7 cellular contexts compared by ENCODE assay signal in the genomic region with DNA sequence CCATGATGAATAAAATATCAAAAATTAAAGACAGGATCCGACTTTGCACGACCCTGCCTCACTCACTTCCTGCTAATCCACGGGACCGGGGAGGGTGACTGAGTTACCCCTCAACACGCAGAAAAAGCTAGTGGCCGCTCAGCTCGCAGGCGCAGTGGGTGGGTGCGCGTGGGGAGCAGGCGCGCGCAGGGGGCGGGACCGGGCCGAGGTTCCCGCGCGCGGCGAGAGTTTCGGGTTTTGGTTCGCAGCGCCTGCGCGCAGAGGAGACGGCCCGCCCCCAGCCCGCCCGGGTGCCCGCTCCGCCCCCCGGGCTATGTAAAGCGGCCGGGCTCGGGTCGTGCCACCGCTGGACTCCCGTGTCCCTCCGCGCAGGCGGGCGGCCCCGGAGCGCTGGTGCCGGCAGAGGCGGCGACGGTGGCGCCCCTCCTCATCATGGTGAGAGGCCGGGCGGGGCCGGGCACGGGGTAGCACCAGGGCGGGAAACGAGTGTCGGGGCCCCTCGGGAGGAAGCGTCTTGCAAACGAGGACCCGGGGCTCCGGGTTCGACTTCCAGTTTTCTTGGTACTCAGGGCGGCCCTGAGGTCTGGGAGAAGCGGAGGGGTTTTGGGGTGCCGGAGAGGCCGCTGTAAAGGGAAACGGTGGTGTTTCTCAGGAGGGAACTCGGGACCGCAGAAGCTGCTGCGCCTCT. TPM values are rescaled to one million over a fixed set of nuclear protein-coding genes. Genes with fewer than 3 reads are reported as not detected.
A peak's percentile ranks its signal among the peaks of the same experiment; 100 is the strongest.
DNase-seq lines count a peak whose midpoint lies in the region; ATAC-seq, FAIRE-seq and TF ChIP-seq lines count a peak whose summit lies in the region.

A gene (plus strand): TSS at position 343 of the 688 bp plus-strand sequence. CDS start 90 bp downstream, at position 433.

- FAIRE-seq in small intestine (lab: Jason Lieb, UNC): no peak

- no peaks in the 10 kb centered on the region for H3K27me3 ChIP-seq in small intestine (ENCODE audit: control insufficient read depth in 2 of 2, insufficient read depth in 2 of 2, low read length in 2 of 2)

- H3K9me3 ChIP-seq in small intestine (ENCODE audit: control insufficient read depth, low read depth): no peaks in the 10 kb centered on the region

- peak within 1 kb of the TSS; percentile 72 to 86 for H3K4me3 ChIP-seq in small intestine (ENCODE audit: low read depth in 1 of 2, low read length in 2 of 2)

- H3K27ac ChIP-seq in VCaP: peak within 1 kb of the TSS; percentile 87
- H3K27ac ChIP-seq in small intestine (ENCODE audit: low read depth in 1 of 2, low read length in 1 of 2): peak within 1 kb of the TSS; percentile 60 to 84

- 0 to 1% (median 1%) methylated on average over 49 to 71 of the region's 71 CpGs for WGBS in small intestine, 3 donors

- ATAC-seq in GM18511 (IDR thresholded peaks at IDR 0.05; ENCODE audit: unreplicated experiment): peak; percentile 83
- peak; percentile 58 for ATAC-seq in HG03066 (IDR thresholded peaks at IDR 0.05; ENCODE audit: low read depth, unreplicated experiment)

- in situ Hi-C loops in T47D (cut with HindIII; ENCODE audit: low pct_unique_long_range_greater_than_20kb, low sequenced_read_pairs): no loop called here

- no peaks in the 10 kb centered on the region for H3K4me1 ChIP-seq in small intestine (ENCODE audit: control insufficient read depth in 2 of 2, insufficient read depth in 1 of 2, low read depth in 1 of 2, low read length in 1 of 2)

- no peak for TF ChIP-seq CTCF in VCaP (conservative IDR thresholded peaks at IDR 0.05)

- DNase-seq in NCI-H2196 treated with DMSO at 0.1 percent for 48 hours (lab: John Stamatoyannopoulos, UW; ENCODE audit: unreplicated experiment) (peak; percentile 55), T47D (ENCODE audit: low read depth in 1 of 2, low spot score in 1 of 2) (peak; percentile 93 to 97), iPS-NIHi11 (ENCODE audit: low spot score) (peak; percentile 96), small intestine (peak; percentile 85)

- H3K36me3 ChIP-seq in small intestine (ENCODE audit: control insufficient read depth in 2 of 2, insufficient read depth in 2 of 2, low read length in 2 of 2): peaks cover 0 to 4% of the 10 kb centered on the region in 2 donors

RNA-seq across cellular contexts. Expression of the gene that starts here (rescaled TPM):
- 10 to 100 TPM; 13.2 to 37.4 (median 19.5) TPM for polyA plus RNA-seq in small intestine

Comparison
In these comparisons a context has a peak if more than half of its experiments do, and no peak if none do; other contexts are left out.
1. Peak in every context shown above with its lines: DNase-seq, ATAC-seq, H3K4me3 ChIP-seq and H3K27ac ChIP-seq.